Comparison of ENCODE assay signal across 8 cellular contexts in genomic region chr19:35673121-35673804, GRCh38. TPM values are rescaled to one million over a fixed set of nuclear protein-coding genes. Genes with fewer than 3 reads are reported as not detected.
DNase-seq lines count a peak whose midpoint lies in the region; ATAC-seq and TF ChIP-seq lines count a peak whose summit lies in the region.

No MANE protein-coding gene starts in this region.

- intact Hi-C loops in activated B cell treated with CpG ODN at 0.5 μM for 24 hours (cut with micrococcal nuclease): no loop called here

- H3K27me3 Mint-ChIP-seq in activated B cell treated with CpG ODN at 0.5 μM for 24 hours (peaks cover 41% of the 10 kb centered on the region), memory B cell (peaks cover 31% of the 10 kb centered on the region)

- POLR2A ChIA-PET in activated B cell treated with CpG ODN at 0.5 μM for 24 hours (lab: Charles Lee): interaction anchor here (1.1 kb wide), 1 partner anchor 25 kb away, joined by 3 read pairs; the partner anchor contains the start of gene COX6B1

- H3K4me3 Mint-ChIP-seq in activated B cell treated with CpG ODN at 0.5 μM for 24 hours (peak overlapping the region; percentile 66), memory B cell (peak overlapping the region; percentile 74)

- CTCF ChIA-PET in activated B cell treated with CpG ODN at 0.5 μM for 24 hours (lab: Charles Lee): interaction anchor here (1.1 to 1.3 kb wide), 2 partner anchors 22 to 125 kb away, joined by 3 to 5 read pairs; no protein-coding TSS in a partner anchor

- no peak overlapping the region for H3K27ac ChIP-seq in coronary artery

- H3K9me3 Mint-ChIP-seq in activated B cell treated with CpG ODN at 0.5 μM for 24 hours: no peaks in the 10 kb centered on the region
- no peaks in the 10 kb centered on the region for H3K9me3 Mint-ChIP-seq in memory B cell

- H3K36me3 Mint-ChIP-seq in activated B cell treated with CpG ODN at 0.5 μM for 24 hours (ENCODE audit: low read depth) (no peaks in the 10 kb centered on the region), memory B cell (no peaks in the 10 kb centered on the region)

- H3K4me3 ChIP-seq in HFF-Myc (replicated peaks; ENCODE audit: low read depth, low read length) (peak overlapping the region; percentile 38), coronary artery (peak overlapping the region; percentile 61)

- H3K4me1 Mint-ChIP-seq in activated B cell treated with CpG ODN at 0.5 μM for 24 hours: peaks cover 8% of the 10 kb centered on the region
- peaks cover 7% of the 10 kb centered on the region for H3K4me1 Mint-ChIP-seq in memory B cell

- DNase-seq in ACHN (peak; percentile 85), HFF-Myc (ENCODE audit: extremely low read depth, low read depth) (peak; percentile 14), activated B cell treated with CpG ODN at 0.5 μM for 24 hours (no peak), coronary artery (ENCODE audit: low spot score) (no peak), memory B cell (ENCODE audit: low spot score in 2 of 2) (no peak)
- DNase-seq in stimulated activated naive CD8-positive, alpha-beta T cell treated with anti-CD3 and anti-CD28 coated beads, Interleukin-15, Interleukin-2, amounts not matched to agents 100 U/mL and 50 U/mL, for 24 hours: peak; percentile 63

- TF ChIP-seq CTCF in HFF-Myc (IDR thresholded peaks at IDR 0.05; ENCODE audit: low read depth, low read length, missing control alignments): no peak
- TF ChIP-seq CTCF in activated B cell treated with CpG ODN at 0.5 μM for 24 hours (IDR thresholded peaks at IDR 0.05): no peak
- TF ChIP-seq CTCF in coronary artery (IDR thresholded peaks at IDR 0.05): no peak

- H3K27ac Mint-ChIP-seq in activated B cell treated with CpG ODN at 0.5 μM for 24 hours (no peak overlapping the region), memory B cell (no peak overlapping the region)

- in situ Hi-C loops in ACHN (cut with HindIII; ENCODE audit: low pct_ligation_motif_present, low pct_unique_long_range_greater_than_20kb, low sequenced_read_pairs): no loop called here

- ATAC-seq in activated B cell treated with CpG ODN at 0.5 μM for 24 hours (ENCODE audit: low read depth) (peak; percentile 57), memory B cell (ENCODE audit: low read depth) (peak; percentile 75), HG03521 (IDR thresholded peaks at IDR 0.05; ENCODE audit: unreplicated experiment) (no peak), GM19397 (IDR thresholded peaks at IDR 0.05; ENCODE audit: unreplicated experiment) (no peak)
- peak; percentile 89 for ATAC-seq in stimulated activated naive CD8-positive, alpha-beta T cell treated with anti-CD3 and anti-CD28 coated beads, Interleukin-15, Interleukin-2, amounts not matched to agents 100 U/mL and 50 U/mL, for 24 hours

RNA-seq across cellular contexts. Expression of gene UPK1A, which starts 6.9 kb away (rescaled TPM):
- not detected in 2 replicates for total RNA-seq in activated B cell treated with CpG ODN at 0.5 μM for 24 hours

RNA-seq across cellular contexts. Expression of gene COX6B1, which starts 25.1 kb away (rescaled TPM):
- 334 and 401 TPM in 2 replicates for total RNA-seq in activated B cell treated with CpG ODN at 0.5 μM for 24 hours

RNA-seq across cellular contexts. Expression of gene ZBTB32, which starts 31.1 kb away (rescaled TPM):
- total RNA-seq in activated B cell treated with CpG ODN at 0.5 μM for 24 hours: 16.4 and 21.4 TPM in 2 replicates

RNA-seq across cellular contexts. Expression of gene ETV2, which starts 31.7 kb away (rescaled TPM):
- 0.32 TPM in 1 of 2 replicates, not detected in the other for total RNA-seq in activated B cell treated with CpG ODN at 0.5 μM for 24 hours

RNA-seq across cellular contexts. Expression of gene RBM42, which starts 44.4 kb away (rescaled TPM):
- 73.6 and 76.1 TPM in 2 replicates for total RNA-seq in activated B cell treated with CpG ODN at 0.5 μM for 24 hours

Comparison
In these comparisons a context has a peak if more than half of its experiments do, and no peak if none do; other contexts are left out.
1. DNase-seq: peak in ACHN (single experiment), HFF-Myc (single experiment) and stimulated activated naive CD8-positive, alpha-beta T cell treated with anti-CD3 and anti-CD28 coated beads, Interleukin-15, Interleukin-2, amounts not matched to agents 100 U/mL and 50 U/mL, for 24 hours (single experiment); none in activated B cell treated with CpG ODN at 0.5 μM for 24 hours (single experiment), coronary artery (single experiment) and memory B cell (0 of 2).
2. ATAC-seq: peak in activated B cell treated with CpG ODN at 0.5 μM for 24 hours (single experiment), memory B cell (single experiment) and stimulated activated naive CD8-positive, alpha-beta T cell treated with anti-CD3 and anti-CD28 coated beads, Interleukin-15, Interleukin-2, amounts not matched to agents 100 U/mL and 50 U/mL, for 24 hours (single experiment); none in HG03521 (single experiment) and GM19397 (single experiment).